Comparison of ENCODE assay signal across 8 cellular contexts in genomic region chr17:77888242-77889134, GRCh38.
DNase-seq lines count a peak whose midpoint lies in the region; ATAC-seq and TF ChIP-seq lines count a peak whose summit lies in the region.

No MANE protein-coding gene starts in this region.

- intact Hi-C loops in mammary epithelial cell (cut with micrococcal nuclease) = loop anchor here (2.0 kb wide), 1 partner anchor 70 kb away; the partner anchor contains the start of gene TNRC6C
- intact Hi-C loops in right lobe of liver (cut with DNase I) = no loop called here

- no peak for TF ChIP-seq POLR2A in right lobe of liver (IDR thresholded peaks at IDR 0.05)

- H3K9me3 Mint-ChIP-seq in T-helper 1 cell treated with Interleukin-12 subunit alpha and Interleukin-12 subunit beta and Interleukin-4 antibody, amounts not matched to agents 30 μg/mL and 1 μg/mL, for 36 hours = no peaks in the 10 kb centered on the region

- peaks cover 62% of the 10 kb centered on the region for H3K27me3 Mint-ChIP-seq in T-helper 1 cell treated with Interleukin-12 subunit alpha and Interleukin-12 subunit beta and Interleukin-4 antibody, amounts not matched to agents 30 μg/mL and 1 μg/mL, for 36 hours (ENCODE audit: low read depth)

- peaks cover 1% of the 10 kb centered on the region for H3K36me3 Mint-ChIP-seq in T-helper 1 cell treated with Interleukin-12 subunit alpha and Interleukin-12 subunit beta and Interleukin-4 antibody, amounts not matched to agents 30 μg/mL and 1 μg/mL, for 36 hours (ENCODE audit: low read depth)

- no peak overlapping the region for H3K27ac Mint-ChIP-seq in T-helper 1 cell treated with Interleukin-12 subunit alpha and Interleukin-12 subunit beta and Interleukin-4 antibody, amounts not matched to agents 30 μg/mL and 1 μg/mL, for 36 hours

- H3K36me3 ChIP-seq in mammary epithelial cell (ENCODE audit: insufficient read depth, low read length) = no peaks in the 10 kb centered on the region
- H3K36me3 ChIP-seq in right lobe of liver = no peaks in the 10 kb centered on the region
- H3K36me3 ChIP-seq in thoracic aorta = no peaks in the 10 kb centered on the region

- dilution Hi-C loops in mammary epithelial cell (cut with HindIII; ENCODE audit: low sequenced_read_pairs) = no loop called here

- peak overlapping the region; percentile 78 for H3K4me3 Mint-ChIP-seq in T-helper 1 cell treated with Interleukin-12 subunit alpha and Interleukin-12 subunit beta and Interleukin-4 antibody, amounts not matched to agents 30 μg/mL and 1 μg/mL, for 36 hours

- no peak overlapping the region for H3K27ac ChIP-seq in mammary epithelial cell (ENCODE audit: insufficient read depth, low read depth, low read length)
- H3K27ac ChIP-seq in right lobe of liver = peak overlapping the region in 2 of 3 donors; percentile 42 to 53
- peak overlapping the region; percentile 45 to 82 for H3K27ac ChIP-seq in thoracic aorta

- DNase-seq in T-helper 1 cell = no peak
- DNase-seq in mammary epithelial cell = no peak
- peak in 1 of 3 donors; percentile 12 for DNase-seq in right lobe of liver
- DNase-seq in thoracic aorta (ENCODE audit: low spot score) = no peak
- no peak for DNase-seq in glomerular visceral epithelial cell (ENCODE audit: extremely low spot score)
- no peak for DNase-seq in amniotic stem cell (lab: John Stamatoyannopoulos, UW)

- peaks cover 18% of the 10 kb centered on the region for H3K4me1 Mint-ChIP-seq in T-helper 1 cell treated with Interleukin-12 subunit alpha and Interleukin-12 subunit beta and Interleukin-4 antibody, amounts not matched to agents 30 μg/mL and 1 μg/mL, for 36 hours (ENCODE audit: low read depth)

- no TSS peak for BruUV-seq in mammary epithelial cell (replicated peaks; lab: Mats Ljungman, UMichigan)

- H3K4me3 ChIP-seq in mammary epithelial cell (replicated peaks in 1 of 3; ENCODE audit: insufficient read depth in 1 of 3, low read depth in 2 of 3, low read length in 3 of 3) (peak overlapping the region; percentile 40 to 49 (median 41)), right lobe of liver (peak overlapping the region; percentile 39 to 55 (median 45)), thoracic aorta (peak overlapping the region; percentile 72)

- H3K79me2 ChIP-seq in mammary epithelial cell (ENCODE audit: insufficient read depth, low read length) = no peaks in the 10 kb centered on the region

- no peak for TF ChIP-seq CTCF in mammary epithelial cell (conservative IDR thresholded peaks at IDR 0.05 in 1 of 2, IDR thresholded peaks at IDR 0.05 in 1 of 2; ENCODE audit: extremely low read depth in 1 of 2, insufficient read depth in 1 of 2, low read depth in 1 of 2, low read length in 2 of 2)
- no peak for TF ChIP-seq CTCF in right lobe of liver (IDR thresholded peaks at IDR 0.05)
- TF ChIP-seq CTCF in thoracic aorta (IDR thresholded peaks at IDR 0.05) = no peak

- CTCF ChIA-PET in mammary epithelial cell (lab: Charles Lee; ENCODE audit: low non-redundant PET) = no interaction called here

- peak overlapping the region; percentile 87 for H3K4me2 ChIP-seq in mammary epithelial cell (ENCODE audit: insufficient read depth, low read depth, low read length)

- ATAC-seq in right lobe of liver (no peak), thoracic aorta (ENCODE audit: insufficient number of reproducible peaks, low FRiP score, low read depth) (peak; percentile 11), GM21367 (IDR thresholded peaks at IDR 0.05; ENCODE audit: unreplicated experiment) (no peak)

- no peaks in the 10 kb centered on the region for H4K20me1 ChIP-seq in mammary epithelial cell (ENCODE audit: insufficient read depth, low read length)

- no peak overlapping the region for H3K9ac ChIP-seq in mammary epithelial cell (ENCODE audit: insufficient read depth, low read length)

- H3K27me3 ChIP-seq in mammary epithelial cell (ENCODE audit: insufficient read depth, low read length) (no peaks in the 10 kb centered on the region), right lobe of liver (no peaks in the 10 kb centered on the region), thoracic aorta (replicated peaks; ENCODE audit: insufficient read depth) (no peaks in the 10 kb centered on the region)

- H3K9me3 ChIP-seq in mammary epithelial cell (replicated peaks; ENCODE audit: insufficient read depth, low read length) (no peaks in the 10 kb centered on the region), right lobe of liver (no peaks in the 10 kb centered on the region), thoracic aorta (no peaks in the 10 kb centered on the region)

- H3K4me1 ChIP-seq in mammary epithelial cell (ENCODE audit: insufficient read depth, low read length) (peaks cover 9% of the 10 kb centered on the region), right lobe of liver (peaks cover 0 to 8% (median 0%) of the 10 kb centered on the region in 4 donors), thoracic aorta (ENCODE audit: control insufficient read depth in 1 of 2, low read depth in 2 of 2) (peaks cover 0 to 13% of the 10 kb centered on the region in 2 donors)

- in situ Hi-C loops in mammary epithelial cell (cut with MboI; ENCODE audit: low sequenced_read_pairs in 2 of 2) = no loop called here

- peak overlapping the region; percentile 76 for H2AFZ ChIP-seq in mammary epithelial cell (ENCODE audit: low read depth, low read length)

- 33% methylated on average over 7 of the region's 13 CpGs for WGBS in mammary epithelial cell (ENCODE audit: low coverage, missing lambda C conversion rate)
- WGBS in right lobe of liver (ENCODE audit: insufficient coverage, low coverage, low lambda C conversion rate, missing lambda C conversion rate) = 33% methylated on average over 10 of the region's 13 CpGs
